ENCODE assay signal across 8 cellular contexts in the genomic region with DNA sequence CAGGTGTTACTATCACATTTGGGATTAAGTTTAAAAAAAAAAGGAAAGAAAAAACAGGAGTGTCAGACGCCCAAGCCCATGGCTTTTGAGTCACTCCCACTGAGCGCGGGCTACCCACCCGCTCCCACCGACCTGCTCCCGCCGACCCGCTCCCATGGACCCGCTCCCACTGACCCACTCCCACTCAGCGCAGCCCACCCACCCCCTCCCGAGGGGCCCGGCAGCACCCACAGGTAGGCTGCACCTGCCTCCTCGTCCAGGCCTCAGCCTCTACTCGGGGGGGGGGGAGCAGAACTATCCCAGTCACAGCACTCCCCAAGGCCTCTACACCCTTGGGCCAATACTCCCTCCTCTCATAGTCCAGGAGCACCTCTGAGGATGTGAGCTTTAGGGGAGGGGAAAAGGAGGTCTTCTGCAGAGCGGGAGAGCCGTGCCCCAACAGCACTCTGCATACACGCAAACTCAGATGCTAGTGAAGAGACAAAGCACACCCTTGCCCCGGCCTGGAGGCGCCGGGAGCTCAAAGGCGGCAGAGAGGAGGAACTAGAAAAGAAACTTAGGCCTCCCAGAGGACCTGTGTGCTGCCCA. TPM values are rescaled to one million over a fixed set of nuclear protein-coding genes. Genes with fewer than 3 reads are reported as not detected.
DNase-seq lines count a peak whose midpoint lies in the region; ATAC-seq and TF ChIP-seq lines count a peak whose summit lies in the region.

No MANE protein-coding gene starts in this region.

- H3K4me3 Mint-ChIP-seq in Caco-2 (ENCODE audit: unreplicated experiment), result no peak overlapping the region

- TF ChIP-seq CTCF in Caco-2 (IDR thresholded peaks at IDR 0.05; ENCODE audit: insufficient read depth in 1 of 2, low read depth in 1 of 2, low read length in 1 of 2, severe bottlenecking in 1 of 2, unreplicated experiment in 1 of 2) (no peak), parathyroid adenoma (IDR thresholded peaks at IDR 0.05) (no peak)

- intact Hi-C loops in Caco-2 (cut with micrococcal nuclease; ENCODE audit: unreplicated experiment), result no loop called here

- H3K9me3 Mint-ChIP-seq in Caco-2 (ENCODE audit: unreplicated experiment), result no peaks in the 10 kb centered on the region

- H3K36me3 ChIP-seq in Caco-2 (ENCODE audit: control insufficient read depth, insufficient read depth, low read length) (0 out of 2 replicates have a peak, but pooled peaks cover 1% of the 10 kb centered on the region), NT2/D1 (ENCODE audit: insufficient read depth, insufficient read length, low read length) (peaks cover 21% of the 10 kb centered on the region), duodenal mucosa (ENCODE audit: control insufficient read depth in 1 of 2, insufficient read depth in 2 of 2, low read length in 2 of 2) (peaks cover 3 to 11% of the 10 kb centered on the region in 2 donors), parathyroid adenoma (ENCODE audit: control insufficient read depth, insufficient read depth, low read length) (no peaks in the 10 kb centered on the region)

- POLR2A ChIA-PET in Caco-2 (lab: Charles Lee), result no interaction called here

- no TSS peak for BruUV-seq in Caco-2 (replicated peaks; lab: Mats Ljungman, UMichigan)

- peak overlapping the region; percentile 21 for H3K9ac ChIP-seq in NT2/D1 (ENCODE audit: insufficient read length, low read depth)
- peak overlapping the region; percentile 57 to 81 for H3K9ac ChIP-seq in duodenal mucosa (ENCODE audit: low read depth in 1 of 2, low read length in 2 of 2)
- no peak overlapping the region for H3K9ac ChIP-seq in parathyroid adenoma

- H3K27ac ChIP-seq in duodenal mucosa (ENCODE audit: low read depth, low read length), result peak overlapping the region; percentile 71
- H3K27ac ChIP-seq in parathyroid adenoma, result no peak overlapping the region

- DNase-seq in Caco-2 (no peak), NT2/D1 (ENCODE audit: low read depth, low spot score) (no peak), SW480 (ENCODE audit: low spot score) (no peak), AML-193 (lab: John Stamatoyannopoulos, UW) (no peak)
- DNase-seq in effector CD8-positive, alpha-beta T cell (lab: John Stamatoyannopoulos, UW), result no peak

- H3K9me3 ChIP-seq in Caco-2, result no peaks in the 10 kb centered on the region
- no peaks in the 10 kb centered on the region for H3K9me3 ChIP-seq in NT2/D1 (ENCODE audit: insufficient read depth, low read length)
- no peaks in the 10 kb centered on the region for H3K9me3 ChIP-seq in duodenal mucosa (ENCODE audit: control insufficient read depth in 1 of 2, low read length in 2 of 2)
- no peaks in the 10 kb centered on the region for H3K9me3 ChIP-seq in parathyroid adenoma (ENCODE audit: control insufficient read depth, low read length)

- H3K27ac Mint-ChIP-seq in Caco-2 (ENCODE audit: unreplicated experiment), result peak overlapping the region; percentile 97

- peak overlapping the region; percentile 36 for H3K4me2 ChIP-seq in parathyroid adenoma (ENCODE audit: low read length)

- no peaks in the 10 kb centered on the region for H3K27me3 Mint-ChIP-seq in Caco-2 (ENCODE audit: insufficient read depth, unreplicated experiment)

- no peak overlapping the region for H2AFZ ChIP-seq in parathyroid adenoma

- peaks cover 42% of the 10 kb centered on the region for H3K36me3 Mint-ChIP-seq in Caco-2 (ENCODE audit: insufficient read depth, unreplicated experiment)

- peaks cover 24% of the 10 kb centered on the region for H3K4me1 Mint-ChIP-seq in Caco-2 (ENCODE audit: low read depth, unreplicated experiment)

- H3K4me3 ChIP-seq in Caco-2 (ENCODE audit: low read depth, low read length) (no peak overlapping the region), NT2/D1 (ENCODE audit: insufficient read length, low read depth) (no peak overlapping the region), duodenal mucosa (ENCODE audit: low read depth in 1 of 2, low read length in 2 of 2) (peak overlapping the region; percentile 82 to 89), parathyroid adenoma (ENCODE audit: low read depth, low read length) (peak overlapping the region; percentile 25)

- H3K27me3 ChIP-seq in Caco-2 (replicated peaks; ENCODE audit: control insufficient read depth, insufficient read depth, low read length), result no peaks in the 10 kb centered on the region
- peaks cover 9% of the 10 kb centered on the region for H3K27me3 ChIP-seq in NT2/D1 (ENCODE audit: insufficient read depth, insufficient read length)
- H3K27me3 ChIP-seq in duodenal mucosa (ENCODE audit: control insufficient read depth in 1 of 2, insufficient read depth in 2 of 2, low read length in 2 of 2), result no peaks in the 10 kb centered on the region
- H3K27me3 ChIP-seq in parathyroid adenoma (ENCODE audit: control insufficient read depth, insufficient read depth, low read length), result no peaks in the 10 kb centered on the region

- no peak for ATAC-seq in GM18511 (IDR thresholded peaks at IDR 0.05; ENCODE audit: unreplicated experiment)

- H3K79me2 ChIP-seq in parathyroid adenoma, result peaks cover 36% of the 10 kb centered on the region

- CTCF ChIA-PET in Caco-2 (lab: Charles Lee), result interaction anchor here (0.7 kb wide), 1 partner anchor 54 kb away, joined by 3 read pairs; no protein-coding TSS in a partner anchor

- peaks cover 17% of the 10 kb centered on the region for H3K4me1 ChIP-seq in Caco-2
- peaks cover 34% of the 10 kb centered on the region for H3K4me1 ChIP-seq in NT2/D1 (ENCODE audit: insufficient read depth, insufficient read length)
- peaks cover 44 to 56% of the 10 kb centered on the region in 2 donors for H3K4me1 ChIP-seq in duodenal mucosa (ENCODE audit: control insufficient read depth in 1 of 2, insufficient read depth in 2 of 2, low read length in 2 of 2)
- H3K4me1 ChIP-seq in parathyroid adenoma, result peaks cover 33% of the 10 kb centered on the region

RNA-seq across cellular contexts. Expression of a gene that starts 2.9 kb away (rescaled TPM):
- 161 and 164 TPM in 2 replicates for total RNA-seq in Caco-2 (2022)

RNA-seq across cellular contexts. Expression of a gene that starts 40.8 kb away (rescaled TPM):
- 0.66 and 1.1 TPM in 2 replicates for total RNA-seq in Caco-2 (2022)

Comparison
In these comparisons a context has a peak if more than half of its experiments do, and no peak if none do; other contexts are left out.
1. H3K4me3 ChIP-seq: peak in duodenal mucosa (2 of 2) and parathyroid adenoma (single experiment); none in Caco-2 (single experiment) and NT2/D1 (single experiment).